ENCODE assay signal across 8 cellular contexts in the genomic region with DNA sequence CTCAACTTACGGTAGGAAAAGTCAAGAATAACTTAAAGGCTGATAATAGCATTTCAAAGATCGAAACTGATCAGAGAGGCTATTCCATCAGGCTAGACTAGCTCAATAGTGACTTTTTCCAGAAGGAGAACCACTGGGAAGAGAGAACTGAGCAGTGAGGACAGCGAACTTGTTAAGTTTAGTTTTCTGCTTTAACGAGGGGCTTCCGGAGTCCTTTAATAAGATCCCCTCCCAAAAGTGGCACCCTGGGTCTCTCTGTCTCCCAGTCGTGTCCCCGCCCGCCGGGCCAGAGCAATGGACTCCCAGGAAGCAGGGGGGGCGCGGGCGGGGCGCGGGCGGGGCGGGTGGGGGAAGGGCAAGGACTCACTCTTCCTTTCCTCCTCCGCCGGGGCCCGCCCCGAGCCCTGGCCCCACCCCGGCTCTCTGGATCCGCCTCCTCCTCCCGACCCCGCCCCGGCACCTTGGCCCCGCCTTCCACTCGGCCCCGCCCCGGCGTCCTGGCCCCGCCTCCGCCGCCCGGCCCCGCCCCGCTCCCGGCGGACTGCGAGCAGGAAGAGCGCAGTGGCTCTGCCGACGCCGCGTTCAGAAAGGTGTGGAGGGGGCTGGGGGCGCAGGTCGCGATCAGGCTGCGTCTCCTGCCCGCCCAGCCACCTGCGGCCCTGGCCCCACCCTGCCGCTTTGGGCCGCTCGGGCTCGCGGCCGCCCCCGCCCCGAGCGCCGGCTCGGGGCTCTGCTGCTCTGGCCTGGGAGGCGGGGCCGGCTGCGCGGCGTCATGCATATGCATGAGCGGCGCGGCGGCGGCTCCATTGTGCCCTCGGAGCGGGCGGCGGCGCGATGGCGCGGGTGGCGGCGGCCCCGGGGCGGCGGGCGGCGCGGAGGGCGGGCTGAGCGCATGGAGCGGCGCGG. TPM values are rescaled to one million over a fixed set of nuclear protein-coding genes. Genes with fewer than 3 reads are reported as not detected.
DNase-seq lines count a peak whose midpoint lies in the region; ATAC-seq and TF ChIP-seq lines count a peak whose summit lies in the region.

A gene with protein sequence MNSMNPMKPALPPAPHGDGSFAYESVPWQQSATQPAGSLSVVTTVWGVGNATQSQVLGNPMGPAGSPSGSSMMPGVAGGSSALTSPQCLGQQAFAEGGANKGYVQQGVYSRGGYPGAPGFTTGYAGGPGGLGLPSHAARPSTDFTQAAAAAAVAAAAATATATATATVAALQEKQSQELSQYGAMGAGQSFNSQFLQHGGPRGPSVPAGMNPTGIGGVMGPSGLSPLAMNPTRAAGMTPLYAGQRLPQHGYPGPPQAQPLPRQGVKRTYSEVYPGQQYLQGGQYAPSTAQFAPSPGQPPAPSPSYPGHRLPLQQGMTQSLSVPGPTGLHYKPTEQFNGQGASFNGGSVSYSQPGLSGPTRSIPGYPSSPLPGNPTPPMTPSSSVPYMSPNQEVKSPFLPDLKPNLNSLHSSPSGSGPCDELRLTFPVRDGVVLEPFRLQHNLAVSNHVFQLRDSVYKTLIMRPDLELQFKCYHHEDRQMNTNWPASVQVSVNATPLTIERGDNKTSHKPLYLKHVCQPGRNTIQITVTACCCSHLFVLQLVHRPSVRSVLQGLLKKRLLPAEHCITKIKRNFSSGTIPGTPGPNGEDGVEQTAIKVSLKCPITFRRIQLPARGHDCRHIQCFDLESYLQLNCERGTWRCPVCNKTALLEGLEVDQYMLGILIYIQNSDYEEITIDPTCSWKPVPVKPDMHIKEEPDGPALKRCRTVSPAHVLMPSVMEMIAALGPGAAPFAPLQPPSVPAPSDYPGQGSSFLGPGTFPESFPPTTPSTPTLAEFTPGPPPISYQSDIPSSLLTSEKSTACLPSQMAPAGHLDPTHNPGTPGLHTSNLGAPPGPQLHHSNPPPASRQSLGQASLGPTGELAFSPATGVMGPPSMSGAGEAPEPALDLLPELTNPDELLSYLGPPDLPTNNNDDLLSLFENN (plus strand): TSS at position 806 of the 906 bp plus-strand sequence. CDS start 7,403 bp downstream, outside the sequence.

- H3K4me2 ChIP-seq in mammary epithelial cell (ENCODE audit: insufficient read depth, low read depth, low read length): peak within 1 kb of the TSS; percentile 91

- H3K79me2 ChIP-seq in ACC112 (ENCODE audit: control insufficient read depth, insufficient read depth, low read length, unreplicated experiment) (peaks cover 31% of the 10 kb centered on the region), mammary epithelial cell (ENCODE audit: insufficient read depth, low read length) (peaks cover 38% of the 10 kb centered on the region)

- H3K27me3 ChIP-seq in ACC112 (ENCODE audit: insufficient read depth, low read length) (no peaks in the 10 kb centered on the region), mammary epithelial cell (ENCODE audit: insufficient read depth, low read length) (no peaks in the 10 kb centered on the region), iPS-20b (ENCODE audit: insufficient read depth, low read length) (no peaks in the 10 kb centered on the region)

- TF ChIP-seq CTCF in WI38 (IDR thresholded peaks at IDR 0.05; ENCODE audit: low read depth, low read length) (no peak), mammary epithelial cell (conservative IDR thresholded peaks at IDR 0.05 in 1 of 2, IDR thresholded peaks at IDR 0.05 in 1 of 2; ENCODE audit: extremely low read depth in 1 of 2, insufficient read depth in 1 of 2, low read depth in 1 of 2, low read length in 2 of 2) (no peak)

- intact Hi-C loops in mammary epithelial cell (cut with micrococcal nuclease): loop anchor here (1.0 to 5.0 kb wide), 7 partner anchors 13 to 165 kb away; a partner anchor contains a TSS

- no peaks in the 10 kb centered on the region for H4K20me1 ChIP-seq in mammary epithelial cell (ENCODE audit: insufficient read depth, low read length)

- peak; percentile 70 for ATAC-seq in GM18868 (IDR thresholded peaks at IDR 0.05; ENCODE audit: unreplicated experiment)
- peak; percentile 60 for ATAC-seq in HG03108 (IDR thresholded peaks at IDR 0.05; ENCODE audit: unreplicated experiment)

- CTCF ChIA-PET in mammary epithelial cell (lab: Charles Lee; ENCODE audit: low non-redundant PET): no interaction called here

- H3K36me3 ChIP-seq in ACC112 (ENCODE audit: insufficient read depth, low read length): no peaks in the 10 kb centered on the region
- no peaks in the 10 kb centered on the region for H3K36me3 ChIP-seq in mammary epithelial cell (ENCODE audit: insufficient read depth, low read length)
- H3K36me3 ChIP-seq in iPS-20b (ENCODE audit: insufficient read depth, low read depth, low read length): peaks cover 13% of the 10 kb centered on the region

- H3K4me3 ChIP-seq in ACC112 (ENCODE audit: low read depth, low read length) (peak within 1 kb of the TSS; percentile 78), WI38 (ENCODE audit: low read depth, low read length) (peak within 1 kb of the TSS; percentile 87), mammary epithelial cell (replicated peaks in 1 of 3; ENCODE audit: insufficient read depth in 1 of 3, low read depth in 2 of 3, low read length in 3 of 3) (peak within 1 kb of the TSS; percentile 44 to 97 (median 91)), iPS-20b (ENCODE audit: low read length) (peak within 1 kb of the TSS; percentile 85), skin epidermis (peak within 1 kb of the TSS; percentile 69 to 93 (median 91))

- H3K9me3 ChIP-seq in mammary epithelial cell (replicated peaks; ENCODE audit: insufficient read depth, low read length): no peaks in the 10 kb centered on the region
- H3K9me3 ChIP-seq in iPS-20b (ENCODE audit: insufficient read depth, low read depth, low read length): no peaks in the 10 kb centered on the region

- in situ Hi-C loops in mammary epithelial cell (cut with MboI; ENCODE audit: low sequenced_read_pairs in 2 of 2): no loop called here

- peaks cover 24% of the 10 kb centered on the region for H3K4me1 ChIP-seq in ACC112 (ENCODE audit: control insufficient read depth, insufficient read depth, low read length, unreplicated experiment)
- H3K4me1 ChIP-seq in mammary epithelial cell (ENCODE audit: insufficient read depth, low read length): peaks cover 27% of the 10 kb centered on the region
- H3K4me1 ChIP-seq in iPS-20b (ENCODE audit: insufficient read depth, low read length): peaks cover 9% of the 10 kb centered on the region

- BruUV-seq in mammary epithelial cell (replicated peaks; lab: Mats Ljungman, UMichigan): no TSS peak

- WGBS in mammary epithelial cell (ENCODE audit: low coverage, missing lambda C conversion rate): 7% methylated on average over 17 of the region's 92 CpGs

- DNase-seq in NCI-H2196 treated with DMSO at 0.1 percent for 48 hours (lab: John Stamatoyannopoulos, UW; ENCODE audit: unreplicated experiment) (peak; percentile 82), mammary epithelial cell (peak; percentile 83)

- H3K27ac ChIP-seq in ACC112 (ENCODE audit: low read depth, low read length) (peak within 1 kb of the TSS; percentile 77), mammary epithelial cell (ENCODE audit: insufficient read depth, low read depth, low read length) (peak within 1 kb of the TSS; percentile 66), iPS-20b (ENCODE audit: low read length) (no peak within 1 kb of the TSS), skin epidermis (peak within 1 kb of the TSS; percentile 75 to 100 (median 97))

- dilution Hi-C loops in mammary epithelial cell (cut with HindIII; ENCODE audit: low sequenced_read_pairs): no loop called here

- peak within 1 kb of the TSS; percentile 62 for H2AFZ ChIP-seq in ACC112 (ENCODE audit: low read length, unreplicated experiment)
- peak within 1 kb of the TSS; percentile 82 for H2AFZ ChIP-seq in mammary epithelial cell (ENCODE audit: low read depth, low read length)

- peak within 1 kb of the TSS; percentile 48 for H3K9ac ChIP-seq in mammary epithelial cell (ENCODE audit: insufficient read depth, low read length)
- peak within 1 kb of the TSS; percentile 81; the same call in 1 of the 2 replicates for H3K9ac ChIP-seq in iPS-20b (ENCODE audit: low read depth, low read length)

RNA-seq across cellular contexts. Expression of the gene that starts here (rescaled TPM):
- total RNA-seq in mammary epithelial cell: 10 to 100 TPM in 1 of 2 donors, 1 to 10 TPM in 1; 8.0 to 55.6 TPM
- polyA plus RNA-seq in mammary epithelial cell: 6.0 TPM
- 5.7 TPM for polyA minus RNA-seq in mammary epithelial cell
